ENCODE assay signal across 23 cellular contexts in genomic region chr10:102003541-102003940, GRCh38. TPM values are rescaled to one million over a fixed set of nuclear protein-coding genes. Genes with fewer than 3 reads are reported as not detected.
A peak's percentile ranks its signal among the peaks of the same experiment; 100 is the strongest.
DNase-seq lines count a peak whose midpoint lies in the region; ATAC-seq and TF ChIP-seq lines count a peak whose summit lies in the region.
"Had no signal": no experiment of that assay in that cellular context is flagged by ENCODE, and none has a peak within 500 bp of the region (broad histone marks: within the 10 kb centered on the region; RNA-seq: fewer than 3 reads in every experiment).

No MANE protein-coding gene starts in this region.

- peaks cover 17% of the 10 kb centered on the region for H3K36me3 ChIP-seq in osteoblast (ENCODE audit: insufficient read depth, low read length)

- intact Hi-C loops in dorsolateral prefrontal cortex (cut with DNase I) = loop anchor here in 1 of 2 donors (5.0 kb wide), 1 partner anchor 66 kb away; no protein-coding TSS in a partner anchor
- intact Hi-C loops in Right ventricle myocardium superior (cut with DNase I) = no loop called here

- no peak for TF ChIP-seq CTCF in dorsolateral prefrontal cortex (IDR thresholded peaks at IDR 0.05 in 54 of 56, conservative IDR thresholded peaks at IDR 0.05 in 2 of 56; ENCODE audit: low read depth in 1 of 56, partially characterized antibody in 56 of 56)
- TF ChIP-seq CTCF in osteoblast (IDR thresholded peaks at IDR 0.05; ENCODE audit: extremely low read depth, low read depth, low read length) = no peak

- peak overlapping the region in 48 of 59 donors; percentile 1 to 81 (median 44) for H3K27ac ChIP-seq in dorsolateral prefrontal cortex
- peak overlapping the region; percentile 77 for H3K27ac ChIP-seq in osteoblast (ENCODE audit: low read depth, low read length)
- H3K27ac ChIP-seq: 22Rv1, BLaER1, gastroesophageal sphincter, SJSA1, stomach, WERI-Rb-1 had no signal

- H3K9me3 ChIP-seq in osteoblast (ENCODE audit: low read depth, low read length) = no peaks in the 10 kb centered on the region
- H3K9me3 ChIP-seq: BLaER1, gastroesophageal sphincter, SJSA1, stomach had no signal

- no peaks in the 10 kb centered on the region for H3K79me2 ChIP-seq in osteoblast (ENCODE audit: insufficient read depth, low read length)

- ATAC-seq in Right ventricle myocardium superior (ENCODE audit: poor library complexity) (no peak), GM19023 (IDR thresholded peaks at IDR 0.05; ENCODE audit: unreplicated experiment) (no peak)
- ATAC-seq: activated CD8-positive, alpha-beta T cell treated with anti-CD3 and anti-CD28 coated beads, Interleukin-2, amount 10 ng/mL, durations not matched to agents 7 days and 5 days; gastroesophageal sphincter; left cardiac atrium; PC-3 had no signal

- DNase-seq in DMS79 treated with DMSO at 0.1 percent for 48 hours (lab: John Stamatoyannopoulos, UW) (peak; percentile 16), DMS79 (lab: John Stamatoyannopoulos, UW) (no peak), NCI-H526 treated with DMSO at 0.1 percent for 48 hours (lab: John Stamatoyannopoulos, UW) (peak; percentile 28), dorsolateral prefrontal cortex (no peak), osteoblast (ENCODE audit: insufficient read length, low spot score, missing footprints) (peak; percentile 81), Right ventricle myocardium superior (no peak), AG08395 (ENCODE audit: low spot score) (no peak)
- DNase-seq: activated CD8-positive, alpha-beta T cell treated with anti-CD3 and anti-CD28 coated beads, Interleukin-2, amount 10 ng/mL, durations not matched to agents 7 days and 5 days; activated naive CD4-positive, alpha-beta T cell treated with Interleukin-2 at 50 U/mL for 16 hours; activated T-cell treated with anti-CD3 and anti-CD28 coated beads, Interleukin-2, amount 50 U/mL, for 24 hours; aorta; left cardiac atrium; NCI-H1930; nephron progenitor cell; PC-3; stimulated activated CD4-positive, alpha-beta T cell treated with anti-CD3 and anti-CD28 coated beads, Interleukin-2, amount 100 ng/mL, for 24 hours; stomach; WERI-Rb-1 had no signal

- peaks cover 20% of the 10 kb centered on the region for H3K4me1 ChIP-seq in osteoblast (ENCODE audit: insufficient read depth, low read length)
- H3K4me1 ChIP-seq: BLaER1, SJSA1, stomach had no signal

- H4K20me1 ChIP-seq in osteoblast (ENCODE audit: insufficient read depth, low read length) = no peaks in the 10 kb centered on the region
- H4K20me1 ChIP-seq: BLaER1 had no signal

- H3K4me3 ChIP-seq in dorsolateral prefrontal cortex (no peak overlapping the region), osteoblast (ENCODE audit: insufficient read depth, low read length) (no peak overlapping the region)
- H3K4me3 ChIP-seq: BLaER1, gastroesophageal sphincter, SJSA1, stomach had no signal

- H3K4me2 ChIP-seq in osteoblast (ENCODE audit: insufficient read depth, low read length) = peak overlapping the region; percentile 41
- H3K4me2 ChIP-seq: BLaER1 had no signal

- H2AFZ ChIP-seq in osteoblast (ENCODE audit: low read length) = no peak overlapping the region

- H3K27me3 ChIP-seq in dorsolateral prefrontal cortex = no peaks in the 10 kb centered on the region
- H3K27me3 ChIP-seq in osteoblast (ENCODE audit: insufficient read depth, low read length) = no peaks in the 10 kb centered on the region
- H3K27me3 ChIP-seq: BLaER1, gastroesophageal sphincter, SJSA1, stomach had no signal

RNA-seq across cellular contexts. Expression of gene ARMH3, which starts 52.4 kb away (rescaled TPM):
- total RNA-seq in dorsolateral prefrontal cortex (10 to 100 TPM; 21.8 to 40.4 (median 30.4) TPM), osteoblast (9.1 and 9.4 TPM in 2 replicates), Right ventricle myocardium superior (55.1 TPM)

Comparison
In these comparisons a context has a peak if more than half of its experiments do, and no peak if none do; other contexts are left out.
1. DNase-seq: peak in DMS79 treated with DMSO at 0.1 percent for 48 hours (single experiment), NCI-H526 treated with DMSO at 0.1 percent for 48 hours (single experiment) and osteoblast (single experiment); none in DMS79 (single experiment), dorsolateral prefrontal cortex (0 of 10), Right ventricle myocardium superior (single experiment) and AG08395 (single experiment).